In genomic region chr18:50287441-50288347, GRCh38 we compare ENCODE assay signal across 8 cellular contexts. TPM values are rescaled to one million over a fixed set of nuclear protein-coding genes. Genes with fewer than 3 reads are reported as not detected.
DNase-seq lines count a peak whose midpoint lies in the region; ATAC-seq and TF ChIP-seq lines count a peak whose summit lies in the region.

CXXC1 (minus strand) TSS chr18:50287692; CDS start chr18:50287589, 103 bp downstream.

- H3K27me3 ChIP-seq in BJ (ENCODE audit: control insufficient read depth, insufficient read depth, low read length) (peaks cover 2% of the 10 kb centered on the region; the same call in 1 of the 2 replicates), kidney epithelial cell (ENCODE audit: control insufficient read depth, insufficient read depth, low read length) (no peaks in the 10 kb centered on the region)

- POLR2A ChIA-PET in BJ (lab: Charles Lee): interaction anchor here (0.6 kb wide), 1 partner anchor 91 kb away, joined by 3 read pairs; no protein-coding TSS in a partner anchor

- peak; percentile 68 for TF ChIP-seq CTCF in BJ (IDR thresholded peaks at IDR 0.05; ENCODE audit: insufficient read depth, low read depth, low read length)
- peak; percentile 70 for TF ChIP-seq CTCF in chondrocyte (IDR thresholded peaks at IDR 0.05)
- TF ChIP-seq CTCF in kidney epithelial cell (IDR thresholded peaks at IDR 0.05; ENCODE audit: insufficient read depth, low read length, poor library complexity, severe bottlenecking): peak; percentile 49

- peaks cover 14% of the 10 kb centered on the region for H3K27me3 Mint-ChIP-seq in chondrocyte (ENCODE audit: low read depth)

- H3K36me3 ChIP-seq in BJ (ENCODE audit: control insufficient read depth, insufficient read depth, low read length): peaks cover 19% of the 10 kb centered on the region
- H3K36me3 ChIP-seq in kidney epithelial cell (ENCODE audit: control insufficient read depth, insufficient read depth, low read length): no peaks in the 10 kb centered on the region

- DNase-seq in BJ (ENCODE audit: low read depth) (peak; percentile 96), GM19238 (ENCODE audit: insufficient read length, low spot score) (peak; percentile 78), NCI-H510A treated with DMSO at 0.1 percent for 48 hours (lab: John Stamatoyannopoulos, UW) (peak; percentile 96), chondrocyte (ENCODE audit: low spot score) (peak; percentile 99), kidney epithelial cell (ENCODE audit: low read depth) (peak; percentile 97)
- DNase-seq in activated CD4-positive, alpha-beta T cell treated with anti-CD3 and anti-CD28 coated beads for 24 hours (ENCODE audit: low read depth in 2 of 2): peak; percentile 91 to 92
- peak; percentile 93 to 96 for DNase-seq in stimulated activated CD4-positive, alpha-beta T cell treated with anti-CD3 and anti-CD28 coated beads, Interleukin-15, amount 100 ng/mL, for 48 hours (ENCODE audit: low read depth in 2 of 2)

- H3K4me3 ChIP-seq in BJ (ENCODE audit: low read depth, low read length) (peak within 1 kb of the TSS; percentile 96), kidney epithelial cell (ENCODE audit: low read depth, low read length) (peak within 1 kb of the TSS; percentile 96)

- H3K27ac Mint-ChIP-seq in chondrocyte (ENCODE audit: unreplicated experiment): peak within 1 kb of the TSS; percentile 91

- H3K36me3 Mint-ChIP-seq in chondrocyte (ENCODE audit: low read depth): peaks cover 9% of the 10 kb centered on the region

- H3K9me3 Mint-ChIP-seq in chondrocyte (ENCODE audit: low read depth): no peaks in the 10 kb centered on the region

- peak; percentile 89 for ATAC-seq in HG03442 (IDR thresholded peaks at IDR 0.05; ENCODE audit: unreplicated experiment)

- CTCF ChIA-PET in BJ (lab: Yijun Ruan, JAX): no interaction called here

- peaks cover 19% of the 10 kb centered on the region for H3K4me1 Mint-ChIP-seq in chondrocyte (ENCODE audit: low read depth)

- H3K4me3 Mint-ChIP-seq in chondrocyte (ENCODE audit: unreplicated experiment): peak within 1 kb of the TSS; percentile 94

RNA-seq across cellular contexts. Expression of gene CXXC1, which starts in this region (rescaled TPM):
- 29.4 and 51.2 TPM in 2 replicates for polyA plus RNA-seq in BJ (2011; rRNA removed)
- 14.3 and 22.5 TPM in 2 replicates for polyA minus RNA-seq in BJ (2011; rRNA and poly(A)+ RNA removed)
- total RNA-seq in chondrocyte (47.6 to 60.3 TPM (median 59.2 TPM) in 3 replicates), kidney epithelial cell (41.3 and 45.8 TPM in 2 replicates)

Comparison
In these comparisons a context has a peak if more than half of its experiments do, and no peak if none do; other contexts are left out.
1. Peak in every context shown above with its lines: DNase-seq, ATAC-seq and H3K4me3 ChIP-seq.